In the genomic region with DNA sequence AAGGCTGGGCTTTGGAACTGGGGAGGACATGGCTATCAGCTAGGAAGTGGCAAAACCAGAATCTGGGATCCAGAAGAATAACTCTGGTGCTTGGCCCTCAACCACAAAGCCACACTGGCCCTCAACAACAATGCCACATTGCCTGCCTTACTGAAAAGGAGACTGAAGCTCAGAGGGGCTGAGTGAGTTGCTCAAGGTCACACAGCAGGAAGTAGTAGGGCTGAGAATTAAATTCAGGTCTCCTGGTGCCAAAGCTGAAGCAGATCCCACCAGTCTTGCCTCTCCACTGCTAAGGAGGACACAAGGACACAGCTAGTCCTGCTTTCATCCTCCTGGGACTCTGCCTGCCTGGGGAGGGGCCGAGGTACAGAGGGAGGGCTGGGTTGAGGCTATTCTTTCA, we compare ENCODE assay signal across 34 cellular contexts. TPM values are rescaled to one million over a fixed set of nuclear protein-coding genes. Genes with fewer than 3 reads are reported as not detected.
"Had no signal": no experiment of that assay in that cellular context is flagged by ENCODE, and none has a peak within 500 bp of the region (broad histone marks: within the 10 kb centered on the region; RNA-seq: fewer than 3 reads in every experiment).

No MANE protein-coding gene starts in this region.

- H3K4me3 ChIP-seq: adrenal gland, body of pancreas, coronary artery, dorsolateral prefrontal cortex, esophagus muscularis mucosa, gastrocnemius medialis, heart left ventricle had no signal

- H3K36me3 ChIP-seq: adrenal gland, esophagus muscularis mucosa, gastrocnemius medialis, heart left ventricle, WERI-Rb-1 had no signal

- H3K27ac ChIP-seq: adrenal gland, body of pancreas, coronary artery, dorsolateral prefrontal cortex, esophagus muscularis mucosa, foreskin keratinocyte, gastrocnemius medialis, heart left ventricle, WERI-Rb-1 had no signal

- ATAC-seq: activated CD4-positive, CD25-positive, alpha-beta regulatory T cell treated with anti-CD3 and anti-CD28 coated beads, Interleukin-2, amount 50 U/mL, for 24 hours; activated CD8-positive, alpha-beta memory T cell treated with anti-CD3 and anti-CD28 coated beads, Interleukin-2, amount 10 ng/mL, durations not matched to agents 7 days and 5 days; activated CD8-positive, alpha-beta T cell treated with anti-CD3 and anti-CD28 coated beads for 36 hours; activated naive CD8-positive, alpha-beta T cell treated with anti-CD3 and anti-CD28 coated beads, Interleukin-2, amount 50 U/mL, for 24 hours; activated T-cell treated with anti-CD3 and anti-CD28 coated beads, Interleukin-2, amount 50 U/mL, for 72 hours; foreskin keratinocyte; T-helper 17 cell had no signal

- DNase-seq: activated B cell treated with CpG ODN at 0.5 μM for 24 hours; activated CD4-positive, alpha-beta T cell treated with anti-CD3 and anti-CD28 coated beads for 48 hours; activated CD4-positive, alpha-beta T cell treated with anti-CD3 and anti-CD28 coated beads, Interleukin-2, amount 50 U/mL, for 1 hour; activated CD4-positive, alpha-beta T cell treated with anti-CD3 and anti-CD28 coated beads, Interleukin-2, amount 50 U/mL, for 48 hours; activated CD8-positive, alpha-beta memory T cell treated with anti-CD3 and anti-CD28 coated beads, Interleukin-2, amount 10 ng/mL, durations not matched to agents 7 days and 5 days; activated CD8-positive, alpha-beta memory T cell treated with anti-CD3 and anti-CD28 coated beads, Interleukin-2, amount 50 U/mL, for 48 hours; activated CD8-positive, alpha-beta T cell treated with anti-CD3 and anti-CD28 coated beads for 36 hours; activated naive CD4-positive, alpha-beta T cell treated with anti-CD3 and anti-CD28 coated beads for 36 hours; activated naive CD8-positive, alpha-beta T cell treated with anti-CD3 and anti-CD28 coated beads for 36 hours; activated naive CD8-positive, alpha-beta T cell treated with anti-CD3 and anti-CD28 coated beads, Interleukin-2, amount 50 U/mL, for 24 hours; activated T-cell treated with anti-CD3 and anti-CD28 coated beads for 4 hours; activated T-cell treated with anti-CD3 and anti-CD28 coated beads, Interleukin-2, amount 50 U/mL, for 24 hours; activated T-cell treated with anti-CD3 and anti-CD28 coated beads, Interleukin-2, amount 50 U/mL, for 72 hours; amygdala; aorta; central memory CD4-positive, alpha-beta T cell; cerebellar nuclear complex; dorsolateral prefrontal cortex; effector memory CD4-positive, alpha-beta T cell; erythroblast; foreskin keratinocyte; gastrocnemius medialis; glutamatergic neuron; heart left ventricle; T-helper 1 cell; T-helper 17 cell; T1000; WERI-Rb-1 had no signal

- H3K4me1 ChIP-seq: adrenal gland, body of pancreas, esophagus muscularis mucosa, foreskin keratinocyte had no signal

- H3K27me3 ChIP-seq: adrenal gland, body of pancreas, dorsolateral prefrontal cortex, esophagus muscularis mucosa, gastrocnemius medialis had no signal

- H3K9me3 ChIP-seq: adrenal gland, body of pancreas, esophagus muscularis mucosa, gastrocnemius medialis had no signal

RNA-seq across cellular contexts. Expression of gene STUM, which starts 29.4 kb away (rescaled TPM):
- total RNA-seq: activated CD8-positive, alpha-beta memory T cell treated with anti-CD3 and anti-CD28 coated beads for 36 hours; activated CD8-positive, alpha-beta memory T cell treated with anti-CD3 and anti-CD28 coated beads, Interleukin-2, amount 10 ng/mL, durations not matched to agents 7 days and 5 days; activated CD8-positive, alpha-beta T cell treated with anti-CD3 and anti-CD28 coated beads for 36 hours; activated naive CD4-positive, alpha-beta T cell treated with anti-CD3 and anti-CD28 coated beads for 36 hours; activated naive CD8-positive, alpha-beta T cell treated with anti-CD3 and anti-CD28 coated beads for 36 hours; activated T-cell treated with anti-CD3 and anti-CD28 coated beads, Interleukin-2, amount 50 U/mL, for 72 hours; foreskin keratinocyte; T-helper 17 cell had no signal
